11 cellular contexts compared by ENCODE assay signal in genomic region chr4:90099795-90100194, GRCh38. TPM values are rescaled to one million over a fixed set of nuclear protein-coding genes. Genes with fewer than 3 reads are reported as not detected.
A peak's percentile ranks its signal among the peaks of the same experiment; 100 is the strongest.
DNase-seq lines count a peak whose midpoint lies in the region; ATAC-seq and TF ChIP-seq lines count a peak whose summit lies in the region.
"Had no signal": no experiment of that assay in that cellular context is flagged by ENCODE, and none has a peak within 500 bp of the region (broad histone marks: within the 10 kb centered on the region; RNA-seq: fewer than 3 reads in every experiment).

No MANE protein-coding gene starts in this region.

- no peak overlapping the region for H3K4me3 Mint-ChIP-seq in HFFc6
- H3K4me3 Mint-ChIP-seq: activated T-cell treated with anti-CD3 and anti-CD28 coated beads, Interleukin-2, amount 50 U/mL, for 24 hours had no signal

- intact Hi-C loops in PC-3 (cut with micrococcal nuclease) = no loop called here
- intact Hi-C loops in mucosa of descending colon (cut with DNase I, micrococcal nuclease) = no loop called here

- no TSS peak for BruUV-seq in PC-3 (replicated peaks; lab: Mats Ljungman, UMichigan)

- no peak for TF ChIP-seq CTCF in PC-3 (conservative IDR thresholded peaks at IDR 0.05; ENCODE audit: low read depth, low read length)
- no peak for TF ChIP-seq CTCF in mucosa of descending colon (IDR thresholded peaks at IDR 0.05)
- TF ChIP-seq CTCF in HFFc6 (IDR thresholded peaks at IDR 0.05) = no peak

- DNase-seq in PC-3 (peak; percentile 72), mucosa of descending colon (peak in 1 of 3 donors; percentile 1), hepatic stellate cell (ENCODE audit: low spot score) (no peak), NCI-H1048 (lab: John Stamatoyannopoulos, UW) (no peak), SK-N-DZ (ENCODE audit: low spot score) (no peak), HFFc6 (no peak)
- DNase-seq: activated T-cell treated with anti-CD3 and anti-CD28 coated beads, Interleukin-2, amount 50 U/mL, for 24 hours; dermis blood vessel endothelial cell; DMS53 had no signal

- H3K4me2 ChIP-seq in PC-3 (ENCODE audit: low read length) = no peak overlapping the region

- H4K20me1 ChIP-seq in PC-3 (ENCODE audit: low read length) = no peaks in the 10 kb centered on the region

- no peaks in the 10 kb centered on the region for H3K4me1 Mint-ChIP-seq in HFFc6 (ENCODE audit: low read depth)

- no peaks in the 10 kb centered on the region for H3K9me2 ChIP-seq in PC-3 (replicated peaks; ENCODE audit: low read length)

- H3K4me1 ChIP-seq in PC-3 (ENCODE audit: insufficient read depth, low read length) = peaks cover 17% of the 10 kb centered on the region
- H3K4me1 ChIP-seq in mucosa of descending colon (ENCODE audit: low read depth) = no peaks in the 10 kb centered on the region

- H3K36me3 Mint-ChIP-seq in HFFc6 (ENCODE audit: low read depth) = no peaks in the 10 kb centered on the region

- no peaks in the 10 kb centered on the region for H3F3A ChIP-seq in PC-3 (ENCODE audit: low read length, unreplicated experiment)

- CTCF ChIA-PET in PC-3 (lab: Charles Lee) = no interaction called here

- no peaks in the 10 kb centered on the region for H3K79me2 ChIP-seq in PC-3 (ENCODE audit: low read length)

- no peak overlapping the region for H3K27ac Mint-ChIP-seq in HFFc6
- H3K27ac Mint-ChIP-seq: activated T-cell treated with anti-CD3 and anti-CD28 coated beads, Interleukin-2, amount 50 U/mL, for 24 hours had no signal

- H2AFZ ChIP-seq in PC-3 (ENCODE audit: low read length) = peak overlapping the region; percentile 36

- no peak overlapping the region for H3K4me3 ChIP-seq in PC-3 (ENCODE audit: low read length)
- H3K4me3 ChIP-seq in mucosa of descending colon = no peak overlapping the region

- H3K9me3 ChIP-seq in PC-3 (ENCODE audit: low read length) = no peaks in the 10 kb centered on the region
- H3K9me3 ChIP-seq in mucosa of descending colon = no peaks in the 10 kb centered on the region

- H3K36me3 ChIP-seq in PC-3 (ENCODE audit: low read depth, low read length) (no peaks in the 10 kb centered on the region), mucosa of descending colon (ENCODE audit: low read depth) (no peaks in the 10 kb centered on the region)

- ATAC-seq in GM19023 (IDR thresholded peaks at IDR 0.05; ENCODE audit: unreplicated experiment) (peak; percentile 58), HG02981 (IDR thresholded peaks at IDR 0.05; ENCODE audit: unreplicated experiment) (peak; percentile 81), PC-3 (peak; percentile 82), mucosa of descending colon (peak; percentile 26)

- no peaks in the 10 kb centered on the region for H3K27me3 Mint-ChIP-seq in HFFc6 (ENCODE audit: insufficient read depth)
- H3K27me3 Mint-ChIP-seq: activated T-cell treated with anti-CD3 and anti-CD28 coated beads, Interleukin-2, amount 50 U/mL, for 24 hours had no signal

- no peak overlapping the region for H3K9ac ChIP-seq in PC-3 (ENCODE audit: low read length)

- H3K27ac ChIP-seq in PC-3 (ENCODE audit: low read length) = no peak overlapping the region

- POLR2A ChIA-PET in PC-3 (lab: Charles Lee; ENCODE audit: unreplicated experiment) = no interaction called here

- H3K27me3 ChIP-seq in PC-3 (ENCODE audit: low read length) = no peaks in the 10 kb centered on the region

- peaks cover 17% of the 10 kb centered on the region; the same call in 1 of the 2 replicates for H3K9me3 Mint-ChIP-seq in HFFc6
- H3K9me3 Mint-ChIP-seq: activated T-cell treated with anti-CD3 and anti-CD28 coated beads, Interleukin-2, amount 50 U/mL, for 24 hours had no signal

RNA-seq across cellular contexts. Expression of gene CCSER1, which starts 27.4 kb away (rescaled TPM):
- total RNA-seq in PC-3 (2014; rRNA removed) (6.0 and 10.1 TPM in 2 replicates), mucosa of descending colon (10 to 100 TPM; 11.1 to 32.4 (median 13.3) TPM)
- 13.0 and 17.4 TPM in 2 replicates for polyA plus RNA-seq in SK-N-DZ (2014; cell fraction: cytosol; rRNA removed)
- polyA plus RNA-seq in SK-N-DZ (2014; cell fraction: nucleus; rRNA removed) = 9.8 and 9.9 TPM in 2 replicates
- not detected for total RNA-seq in HFFc6 (2021; fragmentation: NEBNext Ultra II Directional; extraction: Animal tissue kit (Norgen Biotek cat#: 25700))

Comparison
In these comparisons a context has a peak if more than half of its experiments do, and no peak if none do; other contexts are left out.
1. ATAC-seq: peak in every context shown above with its lines; median percentile 82 in PC-3; 81 in HG02981; 58 in GM19023; 26 in mucosa of descending colon.